Comparison of ENCODE assay signal across 8 cellular contexts in genomic region chr11:83070044-83070877, GRCh38. TPM values are rescaled to one million over a fixed set of nuclear protein-coding genes. Genes with fewer than 3 reads are reported as not detected.
A peak's percentile ranks its signal among the peaks of the same experiment; 100 is the strongest.
DNase-seq lines count a peak whose midpoint lies in the region; ATAC-seq and TF ChIP-seq lines count a peak whose summit lies in the region.

No MANE protein-coding gene starts in this region.

- no peak for TF ChIP-seq POLR2A in transverse colon (IDR thresholded peaks at IDR 0.05)

- TF ChIP-seq EP300 in transverse colon (IDR thresholded peaks at IDR 0.05; ENCODE audit: low read depth) = no peak

- intact Hi-C loops in ascending aorta (cut with DNase I) (loop anchor here (5.0 kb wide), 2 partner anchors 78 to 217 kb away; partner anchors contain the start of gene CCDC90B), transverse colon (cut with DNase I; ENCODE audit: low total_unique reads) (loop anchor here (5.0 kb wide), 1 partner anchor 87 kb away; the partner anchor contains the start of gene PCF11)

- no peak for TF ChIP-seq CTCF in ascending aorta (IDR thresholded peaks at IDR 0.05)
- TF ChIP-seq CTCF in transverse colon (IDR thresholded peaks at IDR 0.05) = no peak

- 23 to 26% methylated on average over 6 to 7 of the region's 7 CpGs for WGBS in transverse colon (ENCODE audit: low coverage in 1 of 2), 2 donors

- H3K79me2 ChIP-seq in ACC112 (ENCODE audit: control insufficient read depth, insufficient read depth, low read length, unreplicated experiment) = peaks cover 74% of the 10 kb centered on the region

- DNase-seq in HCEC 1CT (peak; percentile 73), ascending aorta (ENCODE audit: low spot score in 2 of 2) (no peak), iris pigment epithelial cell (ENCODE audit: low read depth) (peak; percentile 74), transverse colon (no peak), activated gamma-delta T cell treated with Interleukin-2 at 50 U/mL for 16 hours (no peak)
- DNase-seq in activated CD4-positive, CD25-positive, alpha-beta regulatory T cell (lab: John Stamatoyannopoulos, UW) = no peak

- H3K36me3 ChIP-seq in ACC112 (ENCODE audit: insufficient read depth, low read length) (peaks cover 12% of the 10 kb centered on the region), ascending aorta (peaks cover 3 to 13% of the 10 kb centered on the region in 2 donors), transverse colon (no peaks in the 10 kb centered on the region)

- H3K9me3 ChIP-seq in ascending aorta (no peaks in the 10 kb centered on the region), transverse colon (no peaks in the 10 kb centered on the region)

- H3K4me3 ChIP-seq in ACC112 (ENCODE audit: low read depth, low read length) = peak overlapping the region; percentile 94
- H3K4me3 ChIP-seq in ascending aorta = peak overlapping the region; percentile 71 to 74
- H3K4me3 ChIP-seq in transverse colon = peak overlapping the region; percentile 63 to 84 (median 72)

- H3K27me3 ChIP-seq in ACC112 (ENCODE audit: insufficient read depth, low read length) (no peaks in the 10 kb centered on the region), ascending aorta (no peaks in the 10 kb centered on the region), transverse colon (no peaks in the 10 kb centered on the region)

- H3K4me1 ChIP-seq in ACC112 (ENCODE audit: control insufficient read depth, insufficient read depth, low read length, unreplicated experiment) (peaks cover 25% of the 10 kb centered on the region), ascending aorta (peaks cover 11 to 21% of the 10 kb centered on the region in 2 donors), transverse colon (peaks cover 13 to 45% (median 32%) of the 10 kb centered on the region in 4 donors)

- ATAC-seq in GM21367 (IDR thresholded peaks at IDR 0.05; ENCODE audit: unreplicated experiment) = no peak

- in situ Hi-C loops in transverse colon (cut with MboI; ENCODE audit: low pct_ligation_motif_present in 1 of 4, low pct_unique_long_range_greater_than_20kb in 1 of 4, low sequenced_read_pairs in 3 of 4) = loop anchor here in 2 of 4 donors (10.0 kb wide), 2 partner anchors 85 to 115 kb away; partner anchors contain the start of gene PCF11 (in 1 of the 2)

- peak overlapping the region; percentile 8 for H2AFZ ChIP-seq in ACC112 (ENCODE audit: low read length, unreplicated experiment)

- H3K27ac ChIP-seq in ACC112 (ENCODE audit: low read depth, low read length) (peak overlapping the region; percentile 59), ascending aorta (peak overlapping the region; percentile 94 to 95), transverse colon (peak overlapping the region; percentile 90 to 96 (median 95))

RNA-seq across cellular contexts. Expression of gene RAB30, which starts 1.4 kb away (rescaled TPM):
- total RNA-seq in ascending aorta (7.7 TPM), transverse colon (10 to 100 TPM in 3 of 4 donors, 1 to 10 TPM in 1; 2.2 to 29.9 (median 14.5) TPM)

Comparison
In these comparisons a context has a peak if more than half of its experiments do, and no peak if none do; other contexts are left out.
1. DNase-seq: peak in HCEC 1CT (single experiment) and iris pigment epithelial cell (single experiment); none in ascending aorta (0 of 2), transverse colon (single experiment), activated CD4-positive, CD25-positive, alpha-beta regulatory T cell (0 of 4) and activated gamma-delta T cell treated with Interleukin-2 at 50 U/mL for 16 hours (single experiment).
2. Peak in every context shown above with its lines, with median percentiles within 50 percentile points of each other: H3K27ac ChIP-seq and H3K4me3 ChIP-seq.